ENCODE assay signal across 16 cellular contexts in genomic region chr3:42504334-42505202, GRCh38. TPM values are rescaled to one million over a fixed set of nuclear protein-coding genes. Genes with fewer than 3 reads are reported as not detected.
DNase-seq lines count a peak whose midpoint lies in the region; ATAC-seq and TF ChIP-seq lines count a peak whose summit lies in the region.
"Had no signal": no experiment of that assay in that cellular context is flagged by ENCODE, and none has a peak within 500 bp of the region (broad histone marks: within the 10 kb centered on the region; RNA-seq: fewer than 3 reads in every experiment).

No MANE protein-coding gene starts in this region.

- peaks cover 21% of the 10 kb centered on the region for H3K27me3 Mint-ChIP-seq in stimulated activated naive CD8-positive, alpha-beta T cell treated with anti-CD3 and anti-CD28 coated beads, Interleukin-15, amount 100 ng/mL, for 72 hours
- H3K27me3 Mint-ChIP-seq in chondrocyte (ENCODE audit: low read depth) (peaks cover 39% of the 10 kb centered on the region), nephron (ENCODE audit: low read depth) (peaks cover 68% of the 10 kb centered on the region)

- no peaks in the 10 kb centered on the region for H3K9me3 ChIP-seq in vagina
- H3K9me3 ChIP-seq: pancreas had no signal

- intact Hi-C loops in vagina (cut with DNase I), result no loop called here

- DNase-seq in stimulated activated naive CD8-positive, alpha-beta T cell treated with anti-CD3 and anti-CD28 coated beads, Interleukin-15, Interleukin-2, amounts not matched to agents 100 U/mL and 50 U/mL, for 24 hours, result peak; percentile 1
- DNase-seq in stimulated activated naive CD8-positive, alpha-beta T cell treated with anti-CD3 and anti-CD28 coated beads, Interleukin-15, amount 100 ng/mL, for 72 hours, result no peak
- DNase-seq in chondrocyte (ENCODE audit: low spot score) (peak; percentile 65), vagina (ENCODE audit: extremely low spot score in 2 of 2) (peak; percentile 81 to 88), NOMO-1 (lab: John Stamatoyannopoulos, UW; ENCODE audit: unreplicated experiment in 2 of 2) (no peak), NCI-H2081 (lab: John Stamatoyannopoulos, UW) (no peak)
- DNase-seq: anterior cingulate cortex; effector memory CD4-positive, alpha-beta T cell; foreskin keratinocyte; MV-4-11; NCI-H345; SW 1271 had no signal

- no peak for ATAC-seq in stimulated activated naive CD8-positive, alpha-beta T cell treated with anti-CD3 and anti-CD28 coated beads, Interleukin-15, Interleukin-2, amounts not matched to agents 100 U/mL and 50 U/mL, for 24 hours
- no peak for ATAC-seq in stimulated activated naive CD8-positive, alpha-beta T cell treated with anti-CD3 and anti-CD28 coated beads, Interleukin-15, amount 100 ng/mL, for 72 hours
- no peak for ATAC-seq in HG03378 (IDR thresholded peaks at IDR 0.05; ENCODE audit: unreplicated experiment)
- ATAC-seq: foreskin keratinocyte, pancreas had no signal

- TF ChIP-seq CTCF in chondrocyte (IDR thresholded peaks at IDR 0.05) (no peak), nephron (IDR thresholded peaks at IDR 0.05; ENCODE audit: unreplicated experiment in 3 of 3) (no peak), vagina (IDR thresholded peaks at IDR 0.05) (no peak)

- H3K27ac Mint-ChIP-seq in stimulated activated naive CD8-positive, alpha-beta T cell treated with anti-CD3 and anti-CD28 coated beads, Interleukin-15, amount 100 ng/mL, for 72 hours, result peak overlapping the region in 1 of 2 donors; percentile 4
- H3K27ac Mint-ChIP-seq in chondrocyte (ENCODE audit: unreplicated experiment) (no peak overlapping the region), nephron (no peak overlapping the region)

- H3K4me1 ChIP-seq in vagina, result peaks cover 21% of the 10 kb centered on the region

- peaks cover 83% of the 10 kb centered on the region for H3K4me1 Mint-ChIP-seq in stimulated activated naive CD8-positive, alpha-beta T cell treated with anti-CD3 and anti-CD28 coated beads, Interleukin-15, amount 100 ng/mL, for 72 hours
- H3K4me1 Mint-ChIP-seq in chondrocyte (ENCODE audit: low read depth) (peaks cover 18% of the 10 kb centered on the region), nephron (peaks cover 13% of the 10 kb centered on the region)

- no peak overlapping the region for H3K4me3 Mint-ChIP-seq in stimulated activated naive CD8-positive, alpha-beta T cell treated with anti-CD3 and anti-CD28 coated beads, Interleukin-15, amount 100 ng/mL, for 72 hours
- H3K4me3 Mint-ChIP-seq in chondrocyte (ENCODE audit: unreplicated experiment) (no peak overlapping the region), nephron (peak overlapping the region; percentile 10 to 60 (median 58))

- no peaks in the 10 kb centered on the region for H3K36me3 ChIP-seq in vagina
- H3K36me3 ChIP-seq: pancreas had no signal

- no peak for TF ChIP-seq POLR2A in vagina (IDR thresholded peaks at IDR 0.05)

- no peaks in the 10 kb centered on the region for H3K36me3 Mint-ChIP-seq in chondrocyte (ENCODE audit: low read depth)
- no peaks in the 10 kb centered on the region for H3K36me3 Mint-ChIP-seq in nephron (ENCODE audit: low read depth)

- H3K4me3 ChIP-seq in vagina, result no peak overlapping the region
- H3K4me3 ChIP-seq: pancreas had no signal

- H3K27me3 ChIP-seq in vagina, result no peaks in the 10 kb centered on the region

- no peaks in the 10 kb centered on the region for H3K9me3 Mint-ChIP-seq in stimulated activated naive CD8-positive, alpha-beta T cell treated with anti-CD3 and anti-CD28 coated beads, Interleukin-15, amount 100 ng/mL, for 72 hours
- H3K9me3 Mint-ChIP-seq in chondrocyte (ENCODE audit: low read depth) (no peaks in the 10 kb centered on the region), nephron (no peaks in the 10 kb centered on the region)

- no peak overlapping the region for H3K27ac ChIP-seq in vagina
- H3K27ac ChIP-seq: foreskin keratinocyte, pancreas had no signal

RNA-seq across cellular contexts. Expression of gene VIPR1, which starts 2.1 kb away (rescaled TPM):
- total RNA-seq in chondrocyte (5.8 to 17.0 TPM (median 6.1 TPM) in 3 replicates), vagina (9.3 TPM)
- total RNA-seq: HT1080 had no signal

Comparison
In these comparisons a context has a peak if more than half of its experiments do, and no peak if none do; other contexts are left out.
1. DNase-seq: peak in stimulated activated naive CD8-positive, alpha-beta T cell treated with anti-CD3 and anti-CD28 coated beads, Interleukin-15, Interleukin-2, amounts not matched to agents 100 U/mL and 50 U/mL, for 24 hours (single experiment), chondrocyte (single experiment) and vagina (2 of 2); none in stimulated activated naive CD8-positive, alpha-beta T cell treated with anti-CD3 and anti-CD28 coated beads, Interleukin-15, amount 100 ng/mL, for 72 hours (0 of 2), NOMO-1 (0 of 2) and NCI-H2081 (0 of 2).
2. H3K4me3 Mint-ChIP-seq: peak in nephron (3 of 3); none in stimulated activated naive CD8-positive, alpha-beta T cell treated with anti-CD3 and anti-CD28 coated beads, Interleukin-15, amount 100 ng/mL, for 72 hours (0 of 2) and chondrocyte (single experiment).